In the genomic region with DNA sequence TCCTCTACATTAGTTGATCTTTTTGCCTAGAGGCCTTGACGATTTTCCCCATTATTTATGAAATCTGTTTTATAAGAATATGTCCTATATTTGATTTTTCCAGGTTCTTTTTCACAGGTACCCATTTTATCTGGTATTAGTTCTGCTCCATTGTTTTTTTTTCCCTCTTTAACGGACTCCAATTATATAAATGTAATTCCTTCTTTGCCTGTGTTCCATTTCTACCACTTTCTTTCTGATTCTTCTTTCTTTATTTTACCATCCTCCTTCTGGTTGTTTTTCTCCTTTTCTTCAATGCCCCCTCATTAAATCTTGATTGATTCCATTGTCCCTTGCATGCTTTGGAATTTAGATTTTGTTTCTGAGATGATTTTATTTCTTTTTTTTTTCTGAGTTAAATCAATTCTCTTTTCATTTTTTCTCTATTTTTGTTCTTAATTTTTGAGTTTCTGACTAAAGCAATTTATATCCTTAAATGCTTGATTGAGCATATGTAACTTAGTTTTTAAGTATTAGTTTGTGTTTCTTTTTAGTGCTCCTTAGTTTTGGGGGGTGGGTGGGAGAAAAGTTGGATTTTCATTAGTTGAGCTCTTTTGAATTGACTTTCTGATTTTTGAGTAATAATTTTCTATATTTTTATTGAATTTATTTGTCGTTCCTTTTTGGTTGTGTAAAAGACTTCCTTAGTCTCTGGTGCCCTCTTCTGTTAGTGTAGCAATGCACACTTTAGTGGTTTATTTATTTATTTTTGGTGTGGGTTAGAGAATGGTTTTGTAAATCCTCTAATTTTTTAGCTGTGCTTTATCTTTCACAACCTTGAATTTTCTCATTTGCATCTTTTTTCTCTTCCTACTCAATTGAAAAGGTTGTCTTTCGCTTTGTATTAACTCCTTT, we compare ENCODE assay signal across 11 cellular contexts.
DNase-seq lines count a peak whose midpoint lies in the region; ATAC-seq, FAIRE-seq and TF ChIP-seq lines count a peak whose summit lies in the region.
"Had no signal": no experiment of that assay in that cellular context is flagged by ENCODE, and none has a peak within 500 bp of the region (broad histone marks: within the 10 kb centered on the region; RNA-seq: fewer than 3 reads in every experiment).

No MANE protein-coding gene starts in this region.

- POLR2A ChIA-PET in GM12878 (lab: Charles Lee): interaction anchor here (0.7 kb wide), 1 partner anchor 1083 kb away, joined by 4 read pairs; no protein-coding TSS in a partner anchor

- no peak for TF ChIP-seq POLR2A in GM12878 (IDR thresholded peaks at IDR 0.05; ENCODE audit: low read depth, low read length)

- no peak overlapping the region for H3K4me3 ChIP-seq in MM.1S (ENCODE audit: low read length)
- H3K4me3 ChIP-seq in GM12878: no peak overlapping the region
- H3K4me3 ChIP-seq in mesenchymal stem cell (ENCODE audit: insufficient read depth in 1 of 2, low read depth in 1 of 2, low read length in 2 of 2): no peak overlapping the region
- H3K4me3 ChIP-seq: HAP-1 had no signal

- no peak overlapping the region for H2BK12ac ChIP-seq in mesenchymal stem cell (ENCODE audit: low read length in 2 of 2)

- TF ChIP-seq CTCF in MM.1S (IDR thresholded peaks at IDR 0.05; ENCODE audit: low read length): peak; percentile 49
- TF ChIP-seq CTCF in GM12878 (IDR thresholded peaks at IDR 0.05 in 2 of 3, conservative IDR thresholded peaks at IDR 0.05 in 1 of 3; ENCODE audit: control insufficient read depth in 2 of 3, extremely low read depth in 1 of 3, insufficient read depth in 1 of 3, low read depth in 3 of 3, low read length in 3 of 3): peak in 2 of 3 experiments; percentile 51; a peak in 4 of 6 replicates

- CTCF ChIA-PET in GM12878 (lab: Yijun Ruan, JAX): interaction anchor here (1.0 to 5.0 kb wide), 16 partner anchors 8 to 345 kb away, joined by 3 to 34 read pairs (median 4); no protein-coding TSS in a partner anchor

- H3K9ac ChIP-seq in MM.1S (ENCODE audit: low read length) (no peak overlapping the region), GM12878 (ENCODE audit: control insufficient read depth, insufficient read depth, low read length) (no peak overlapping the region), mesenchymal stem cell (ENCODE audit: low read length) (no peak overlapping the region)

- H2BK15ac ChIP-seq in mesenchymal stem cell (ENCODE audit: low read depth, poor library complexity, severe bottlenecking): no peak overlapping the region

- RAD21 ChIA-PET in GM12878 (lab: Charles Lee; ENCODE audit: unreplicated experiment): interaction anchor here (0.7 to 3.5 kb wide), 6 partner anchors 22 to 431 kb away, joined by 3 to 35 read pairs (median 4); no protein-coding TSS in a partner anchor

- H3K9me3 ChIP-seq in MM.1S (replicated peaks; ENCODE audit: insufficient read depth, low read length) (no peaks in the 10 kb centered on the region), GM12878 (replicated peaks; ENCODE audit: control insufficient read depth, insufficient read depth, low read length) (no peaks in the 10 kb centered on the region), mesenchymal stem cell (ENCODE audit: control insufficient read depth, low read length) (no peaks in the 10 kb centered on the region)
- H3K9me3 ChIP-seq: HAP-1 had no signal

- H3F3A ChIP-seq in MM.1S (ENCODE audit: insufficient read depth, low read length): no peaks in the 10 kb centered on the region

- H2BK5ac ChIP-seq in mesenchymal stem cell (ENCODE audit: low read depth, low read length, poor library complexity, severe bottlenecking): no peak overlapping the region

- DNase-seq in ELR (ENCODE audit: low read depth): peak; percentile 60
- no peak for DNase-seq in MM.1S
- DNase-seq in GM12878 (ENCODE audit: low read depth, low spot score): no peak
- peak; percentile 38 for DNase-seq in mesenchymal stem cell
- no peak for DNase-seq in activated CD4-positive, alpha-beta T cell treated with anti-CD3 and anti-CD28 coated beads for 48 hours
- no peak for DNase-seq in germinal center (ENCODE audit: low spot score)
- DNase-seq in foreskin melanocyte: no peak
- DNase-seq: stimulated activated CD4-positive, alpha-beta T cell treated with anti-CD3 and anti-CD28 coated beads, Interleukin-4, amount 100 ng/mL, for 24 hours had no signal

- H3K27ac ChIP-seq in MM.1S (ENCODE audit: low read length): no peak overlapping the region
- H3K27ac ChIP-seq in GM12878 (ENCODE audit: control insufficient read depth, insufficient read depth): no peak overlapping the region
- H3K27ac ChIP-seq in mesenchymal stem cell (ENCODE audit: low read length, poor library complexity, severe bottlenecking): no peak overlapping the region

- H3K36me3 ChIP-seq in MM.1S (replicated peaks; ENCODE audit: insufficient read depth, low read length) (no peaks in the 10 kb centered on the region), GM12878 (ENCODE audit: control insufficient read depth in 2 of 2, insufficient read depth in 2 of 2, low read length in 1 of 2) (peaks cover 0 to 3% of the 10 kb centered on the region in 2 experiments; a peak in 1 of 4 replicates), mesenchymal stem cell (ENCODE audit: control insufficient read depth in 1 of 2, insufficient read depth in 2 of 2, low read depth in 1 of 2, low read length in 2 of 2) (no peaks in the 10 kb centered on the region)
- H3K36me3 ChIP-seq: HAP-1 had no signal

- no peak for TF ChIP-seq EP300 in GM12878 (IDR thresholded peaks at IDR 0.05; ENCODE audit: borderline replicate concordance in 1 of 2, control insufficient read depth in 1 of 2, low read depth in 2 of 2, low read length in 2 of 2)

- ATAC-seq in GM12878 (peak; percentile 67), GM18502 (IDR thresholded peaks at IDR 0.05; ENCODE audit: poor library complexity, unreplicated experiment) (no peak)

- SMC1A ChIA-PET in GM12878 (lab: Charles Lee; ENCODE audit: uncharacterized antibody, unreplicated experiment): interaction anchor here (0.6 to 2.9 kb wide), 8 partner anchors 12 to 260 kb away, joined by 3 to 21 read pairs (median 4); no protein-coding TSS in a partner anchor

- H3K23ac ChIP-seq in mesenchymal stem cell (ENCODE audit: low read length in 2 of 2): no peak overlapping the region

- no peaks in the 10 kb centered on the region for H3K79me2 ChIP-seq in MM.1S (ENCODE audit: low read length)
- no peaks in the 10 kb centered on the region for H3K79me2 ChIP-seq in GM12878 (ENCODE audit: control insufficient read depth, insufficient read depth, low read length)

- H3K4ac ChIP-seq in mesenchymal stem cell (ENCODE audit: low read depth in 1 of 2, low read length in 2 of 2): no peak overlapping the region

- H3K18ac ChIP-seq in mesenchymal stem cell (ENCODE audit: low read depth in 1 of 2, low read length in 2 of 2): no peak overlapping the region

- no peak overlapping the region for H2AK5ac ChIP-seq in mesenchymal stem cell (ENCODE audit: low read length, severe bottlenecking)

- H4K91ac ChIP-seq in mesenchymal stem cell (ENCODE audit: low read length): no peak overlapping the region

- peak; percentile 79 for TF ChIP-seq RAD21 in GM12878 (IDR thresholded peaks at IDR 0.05; ENCODE audit: insufficient read depth, low read depth, low read length)

- no TSS peak for BruUV-seq in GM12878 (replicated peaks; lab: Mats Ljungman, UMichigan)

- intact Hi-C loops in GM12878 (cut with micrococcal nuclease; ENCODE audit: unreplicated experiment): loop anchor here (1.0 to 5.0 kb wide), 2 partner anchors 190 to 259 kb away; no protein-coding TSS in a partner anchor

- H2AFZ ChIP-seq in MM.1S (ENCODE audit: low read length): no peak overlapping the region
- H2AFZ ChIP-seq in GM12878 (ENCODE audit: control insufficient read depth, low read depth, low read length): no peak overlapping the region
- no peak overlapping the region for H2AFZ ChIP-seq in mesenchymal stem cell (ENCODE audit: low read depth, low read length)

- FAIRE-seq in GM12878 (lab: Jason Lieb, UNC): no peak
- FAIRE-seq: endometrium had no signal

- no peak overlapping the region for H2BK120ac ChIP-seq in mesenchymal stem cell (ENCODE audit: low read depth, low read length)

- WGBS in GM12878 (ENCODE audit: insufficient coverage, insufficient replicate concordance, low lambda C conversion rate, missing lambda C conversion rate): 59% methylated on average over 4 of the region's 4 CpGs
- 67% methylated on average over 3 of the region's 4 CpGs for WGBS in mesenchymal stem cell

- H3K14ac ChIP-seq in mesenchymal stem cell (ENCODE audit: low read length in 2 of 2): no peak overlapping the region

- H4K8ac ChIP-seq in mesenchymal stem cell (ENCODE audit: low read length): no peak overlapping the region

- H3K79me1 ChIP-seq in mesenchymal stem cell (replicated peaks; ENCODE audit: low read length, poor library complexity, severe bottlenecking): peaks cover 5% of the 10 kb centered on the region

- H3K4me1 ChIP-seq in MM.1S (ENCODE audit: low read length) (no peaks in the 10 kb centered on the region), GM12878 (ENCODE audit: control insufficient read depth, insufficient read depth, low read length) (no peaks in the 10 kb centered on the region), mesenchymal stem cell (ENCODE audit: control insufficient read depth, insufficient read depth, low read depth, low read length) (no peaks in the 10 kb centered on the region)

- H3K4me2 ChIP-seq in MM.1S (ENCODE audit: low read depth, low read length): no peak overlapping the region
- no peak overlapping the region for H3K4me2 ChIP-seq in GM12878 (ENCODE audit: control insufficient read depth, insufficient read depth)
- H3K4me2 ChIP-seq in mesenchymal stem cell (ENCODE audit: low read length, poor library complexity, severe bottlenecking): no peak overlapping the region

- in situ Hi-C loops in GM12878 (cut with MboI): loop anchor here (5.0 kb wide), 1 partner anchor 260 kb away; no protein-coding TSS in a partner anchor

- H4K20me1 ChIP-seq in MM.1S (ENCODE audit: insufficient read depth, low read length) (no peaks in the 10 kb centered on the region), GM12878 (ENCODE audit: control insufficient read depth, insufficient read depth) (no peaks in the 10 kb centered on the region)

- H3K27me3 ChIP-seq in MM.1S (replicated peaks; ENCODE audit: insufficient read depth, low read length) (no peaks in the 10 kb centered on the region), GM12878 (replicated peaks in 1 of 2; ENCODE audit: control insufficient read depth in 2 of 2, insufficient read depth in 2 of 2, low read length in 1 of 2) (no peaks in the 10 kb centered on the region), mesenchymal stem cell (ENCODE audit: control insufficient read depth in 1 of 2, insufficient read depth in 1 of 2, low read length in 2 of 2) (no peaks in the 10 kb centered on the region)

- no peaks in the 10 kb centered on the region for H3K9me2 ChIP-seq in MM.1S (replicated peaks; ENCODE audit: insufficient read depth, low read length)

TF ChIP-seq in GM12878, 131 proteins besides CTCF, POLR2A, EP300 and RAD21 (continues in another document):
- TF ChIP-seq RUNX3 (IDR thresholded peaks at IDR 0.05; ENCODE audit: low read length) (peak; percentile 21; the same call in 1 of the 2 replicates), SMC3 (IDR thresholded peaks at IDR 0.05; ENCODE audit: borderline replicate concordance, low read length) (peak; percentile 55; the same call in 1 of the 2 replicates), RFX5 (IDR thresholded peaks at IDR 0.05; ENCODE audit: low read depth, low read length) (no peak), ASH2L (IDR thresholded peaks at IDR 0.05; ENCODE audit: borderline replicate concordance, low read depth) (no peak), HDAC6 (IDR thresholded peaks at IDR 0.05; ENCODE audit: unreplicated experiment) (no peak)

Comparison
In these comparisons a context has a peak if more than half of its experiments do, and no peak if none do; other contexts are left out.
1. DNase-seq: peak in ELR (single experiment) and mesenchymal stem cell (single experiment); none in MM.1S (single experiment), GM12878 (single experiment), activated CD4-positive, alpha-beta T cell treated with anti-CD3 and anti-CD28 coated beads for 48 hours (single experiment), germinal center (single experiment) and foreskin melanocyte (single experiment).